ENCODE assay signal across 15 cellular contexts in the genomic region with DNA sequence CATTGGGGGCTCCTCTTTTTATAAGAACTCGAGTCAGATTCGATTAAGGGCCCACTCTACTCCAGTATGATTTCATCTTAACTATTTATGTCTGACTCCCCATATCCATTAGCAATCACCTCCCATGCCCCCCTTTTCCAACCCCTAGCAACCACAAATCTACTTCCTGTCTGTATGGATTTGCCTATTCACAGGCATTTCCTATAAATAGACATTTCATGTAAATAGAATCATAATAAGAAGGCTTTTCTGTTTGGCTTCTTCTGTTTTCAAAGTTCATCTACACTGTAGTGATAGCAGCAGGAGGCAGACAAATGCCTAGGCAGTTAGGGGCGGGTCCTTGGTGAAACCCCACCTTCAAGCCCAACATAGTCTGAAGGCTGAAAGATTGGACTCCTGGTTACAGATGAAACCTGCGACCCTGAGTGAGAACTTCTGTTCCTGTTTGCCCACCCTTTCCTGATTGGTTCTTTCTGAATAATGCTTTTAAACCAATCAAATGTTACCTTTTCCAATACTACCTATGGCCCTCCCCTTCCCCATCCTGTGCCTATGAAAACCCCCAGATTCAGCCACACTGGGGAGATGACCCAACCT.
A peak's percentile ranks its signal among the peaks of the same experiment; 100 is the strongest.
DNase-seq lines count a peak whose midpoint lies in the region; ATAC-seq, FAIRE-seq and TF ChIP-seq lines count a peak whose summit lies in the region.
"Had no signal": no experiment of that assay in that cellular context is flagged by ENCODE, and none has a peak within 500 bp of the region (broad histone marks: within the 10 kb centered on the region; RNA-seq: fewer than 3 reads in every experiment).

No MANE protein-coding gene starts in this region.

- H3K4me1 Mint-ChIP-seq in activated CD8-positive, alpha-beta T cell treated with anti-CD3 and anti-CD28 coated beads, Interleukin-2, amount 10 ng/mL, durations not matched to agents 7 days and 5 days (ENCODE audit: low read depth) = peaks cover 8% of the 10 kb centered on the region
- peaks cover 8% of the 10 kb centered on the region for H3K4me1 Mint-ChIP-seq in activated CD8-positive, alpha-beta T cell treated with anti-CD3 and anti-CD28 coated beads for 36 hours (ENCODE audit: low read depth)
- H3K4me1 Mint-ChIP-seq in astrocyte (ENCODE audit: low read depth, unreplicated experiment) = no peaks in the 10 kb centered on the region
- peaks cover 2% of the 10 kb centered on the region; the same call in 2 of the 3 replicates for H3K4me1 Mint-ChIP-seq in GM23338

- H3F3A ChIP-seq in GM23338 (replicated peaks; ENCODE audit: low read depth) = no peaks in the 10 kb centered on the region

- ATAC-seq in activated CD8-positive, alpha-beta T cell treated with anti-CD3 and anti-CD28 coated beads, Interleukin-2, amount 10 ng/mL, durations not matched to agents 7 days and 5 days = no peak
- ATAC-seq in activated CD8-positive, alpha-beta T cell treated with anti-CD3 and anti-CD28 coated beads for 36 hours = no peak
- no peak for ATAC-seq in GM23338

- H3K79me2 ChIP-seq in astrocyte (ENCODE audit: insufficient read depth, low read length) = no peaks in the 10 kb centered on the region
- no peaks in the 10 kb centered on the region for H3K79me2 ChIP-seq in osteoblast (ENCODE audit: insufficient read depth, low read length)
- no peaks in the 10 kb centered on the region for H3K79me2 ChIP-seq in GM23338 (replicated peaks; ENCODE audit: insufficient read depth)

- H3K4me3 Mint-ChIP-seq in activated CD8-positive, alpha-beta T cell treated with anti-CD3 and anti-CD28 coated beads, Interleukin-2, amount 10 ng/mL, durations not matched to agents 7 days and 5 days = no peak overlapping the region
- no peak overlapping the region for H3K4me3 Mint-ChIP-seq in activated CD8-positive, alpha-beta T cell treated with anti-CD3 and anti-CD28 coated beads for 36 hours
- H3K4me3 Mint-ChIP-seq in astrocyte (ENCODE audit: unreplicated experiment) (no peak overlapping the region), GM23338 (no peak overlapping the region)
- H3K4me3 Mint-ChIP-seq: CD4-positive, CD25-positive, alpha-beta regulatory T cell had no signal

- no peak for FAIRE-seq in astrocyte (lab: Jason Lieb, UNC)
- FAIRE-seq: A204.1, H54 had no signal

- no peak overlapping the region for H3K9ac ChIP-seq in astrocyte (ENCODE audit: low read length)

- TF ChIP-seq POLR2A in adrenal gland (IDR thresholded peaks at IDR 0.05) = no peak

- H3K9me2 ChIP-seq in GM23338 (ENCODE audit: insufficient read depth) = no peaks in the 10 kb centered on the region

- peaks cover 6% of the 10 kb centered on the region for H3K9me3 ChIP-seq in astrocyte (ENCODE audit: insufficient read depth, low read depth, low read length)
- H3K9me3 ChIP-seq in osteoblast (ENCODE audit: low read depth, low read length) = no peaks in the 10 kb centered on the region
- H3K9me3 ChIP-seq in adrenal gland (replicated peaks in 1 of 3) = no peaks in the 10 kb centered on the region

- H3K4me2 ChIP-seq in astrocyte (ENCODE audit: low read length) (no peak overlapping the region), osteoblast (ENCODE audit: insufficient read depth, low read length) (no peak overlapping the region), GM23338 (no peak overlapping the region)
- H3K4me2 ChIP-seq: PC-9 had no signal

- H3K9me3 Mint-ChIP-seq in activated CD8-positive, alpha-beta T cell treated with anti-CD3 and anti-CD28 coated beads, Interleukin-2, amount 10 ng/mL, durations not matched to agents 7 days and 5 days (ENCODE audit: insufficient read depth) = peaks cover 4% of the 10 kb centered on the region
- peaks cover 2% of the 10 kb centered on the region for H3K9me3 Mint-ChIP-seq in activated CD8-positive, alpha-beta T cell treated with anti-CD3 and anti-CD28 coated beads for 36 hours
- H3K9me3 Mint-ChIP-seq in astrocyte (ENCODE audit: unreplicated experiment) (peaks cover 10% of the 10 kb centered on the region), GM23338 (peaks cover 62% of the 10 kb centered on the region)

- no peaks in the 10 kb centered on the region for H3K27me3 Mint-ChIP-seq in activated CD8-positive, alpha-beta T cell treated with anti-CD3 and anti-CD28 coated beads, Interleukin-2, amount 10 ng/mL, durations not matched to agents 7 days and 5 days (ENCODE audit: low read depth)
- no peaks in the 10 kb centered on the region for H3K27me3 Mint-ChIP-seq in activated CD8-positive, alpha-beta T cell treated with anti-CD3 and anti-CD28 coated beads for 36 hours
- no peaks in the 10 kb centered on the region for H3K27me3 Mint-ChIP-seq in astrocyte (ENCODE audit: low read depth, unreplicated experiment)
- peaks cover 4% of the 10 kb centered on the region for H3K27me3 Mint-ChIP-seq in GM23338 (ENCODE audit: insufficient read depth, low read depth, poor library complexity)
- H3K27me3 Mint-ChIP-seq: CD4-positive, CD25-positive, alpha-beta regulatory T cell had no signal

- H4K20me1 ChIP-seq in astrocyte (ENCODE audit: insufficient read depth, low read length) (no peaks in the 10 kb centered on the region), osteoblast (ENCODE audit: insufficient read depth, low read length) (no peaks in the 10 kb centered on the region), GM23338 (replicated peaks; ENCODE audit: insufficient read depth) (no peaks in the 10 kb centered on the region)

- no peak for DNase-seq in activated CD8-positive, alpha-beta T cell treated with anti-CD3 and anti-CD28 coated beads, Interleukin-2, amount 10 ng/mL, durations not matched to agents 7 days and 5 days
- no peak for DNase-seq in activated CD8-positive, alpha-beta T cell treated with anti-CD3 and anti-CD28 coated beads for 36 hours
- DNase-seq in astrocyte (ENCODE audit: low read depth) (peak; percentile 23), fibroblast of the aortic adventitia (ENCODE audit: low read depth) (peak; percentile 21), osteoblast (ENCODE audit: insufficient read length, low spot score, missing footprints) (no peak), GM23338 (ENCODE audit: low spot score) (no peak), COLO829 (ENCODE audit: low spot score) (no peak), adrenal gland (no peak)
- DNase-seq: DMS79, GF-D8, NCI-H2081, PC-9 had no signal

- H3K27ac ChIP-seq in astrocyte (ENCODE audit: low read depth, low read length) (no peak overlapping the region), osteoblast (ENCODE audit: low read depth, low read length) (no peak overlapping the region), GM23338 (ENCODE audit: low read depth) (no peak overlapping the region), adrenal gland (no peak overlapping the region)
- H3K27ac ChIP-seq: PC-9 had no signal

- H3K27me3 ChIP-seq in astrocyte (ENCODE audit: insufficient read depth, low read length) = no peaks in the 10 kb centered on the region
- no peaks in the 10 kb centered on the region for H3K27me3 ChIP-seq in osteoblast (ENCODE audit: insufficient read depth, low read length)
- no peaks in the 10 kb centered on the region for H3K27me3 ChIP-seq in GM23338 (ENCODE audit: insufficient read depth)
- H3K27me3 ChIP-seq in adrenal gland = no peaks in the 10 kb centered on the region

- no peaks in the 10 kb centered on the region for H3K36me3 Mint-ChIP-seq in activated CD8-positive, alpha-beta T cell treated with anti-CD3 and anti-CD28 coated beads, Interleukin-2, amount 10 ng/mL, durations not matched to agents 7 days and 5 days (ENCODE audit: low read depth)
- H3K36me3 Mint-ChIP-seq in activated CD8-positive, alpha-beta T cell treated with anti-CD3 and anti-CD28 coated beads for 36 hours (ENCODE audit: low read depth) = peaks cover 1% of the 10 kb centered on the region
- H3K36me3 Mint-ChIP-seq in astrocyte (ENCODE audit: low read depth, unreplicated experiment) (no peaks in the 10 kb centered on the region), GM23338 (ENCODE audit: low read depth) (peaks cover 45% of the 10 kb centered on the region)
- H3K36me3 Mint-ChIP-seq: CD4-positive, CD25-positive, alpha-beta regulatory T cell had no signal

- H3K4me1 ChIP-seq in astrocyte (ENCODE audit: insufficient read depth, low read length) = peaks cover under 1% of the 10 kb centered on the region
- peaks cover 13% of the 10 kb centered on the region for H3K4me1 ChIP-seq in osteoblast (ENCODE audit: insufficient read depth, low read length)
- no peaks in the 10 kb centered on the region for H3K4me1 ChIP-seq in GM23338 (ENCODE audit: insufficient read depth)
- H3K4me1 ChIP-seq in adrenal gland (replicated peaks in 1 of 2) = peaks cover 0 to 4% of the 10 kb centered on the region in 2 donors

- no peak overlapping the region for H2AFZ ChIP-seq in astrocyte (ENCODE audit: low read depth, low read length)
- peak overlapping the region; percentile 80 for H2AFZ ChIP-seq in osteoblast (ENCODE audit: low read length)
- no peak overlapping the region for H2AFZ ChIP-seq in GM23338
- H2AFZ ChIP-seq: PC-9 had no signal

- H3K4me3 ChIP-seq in astrocyte (ENCODE audit: insufficient read depth, low read depth, low read length) (no peak overlapping the region), fibroblast of the aortic adventitia (ENCODE audit: low read depth, low read length) (no peak overlapping the region), osteoblast (ENCODE audit: insufficient read depth, low read length) (no peak overlapping the region), GM23338 (no peak overlapping the region), adrenal gland (no peak overlapping the region)
- H3K4me3 ChIP-seq: PC-9 had no signal

- intact Hi-C loops in activated CD8-positive, alpha-beta T cell treated with anti-CD3 and anti-CD28 coated beads for 36 hours (cut with micrococcal nuclease) = no loop called here
- intact Hi-C loops in adrenal gland (cut with DNase I) = no loop called here

- POLR2A ChIA-PET in activated CD8-positive, alpha-beta T cell treated with anti-CD3 and anti-CD28 coated beads, Interleukin-2, amount 10 ng/mL, durations not matched to agents 7 days and 5 days (lab: Charles Lee) = no interaction called here
- POLR2A ChIA-PET in activated CD8-positive, alpha-beta T cell treated with anti-CD3 and anti-CD28 coated beads for 36 hours (lab: Charles Lee) = no interaction called here

- no peak for TF ChIP-seq CTCF in activated CD8-positive, alpha-beta T cell treated with anti-CD3 and anti-CD28 coated beads for 36 hours (IDR thresholded peaks at IDR 0.05)
- TF ChIP-seq CTCF in astrocyte (IDR thresholded peaks at IDR 0.05; ENCODE audit: insufficient read depth, low read depth, low read length) = no peak
- no peak for TF ChIP-seq CTCF in fibroblast of the aortic adventitia (IDR thresholded peaks at IDR 0.05; ENCODE audit: insufficient read depth, low read length)
- no peak for TF ChIP-seq CTCF in osteoblast (IDR thresholded peaks at IDR 0.05; ENCODE audit: extremely low read depth, low read depth, low read length)
- no peak for TF ChIP-seq CTCF in GM23338 (conservative IDR thresholded peaks at IDR 0.05; ENCODE audit: low read depth in 2 of 2)
- no peak for TF ChIP-seq CTCF in adrenal gland (IDR thresholded peaks at IDR 0.05)

- 80 to 91% (median 84%) methylated on average over 4 of the region's 4 CpGs for WGBS in adrenal gland, 4 donors

- H3K36me3 ChIP-seq in astrocyte (ENCODE audit: insufficient read depth, low read length) (no peaks in the 10 kb centered on the region), osteoblast (ENCODE audit: insufficient read depth, low read length) (no peaks in the 10 kb centered on the region), GM23338 (ENCODE audit: insufficient read depth) (peaks cover 17% of the 10 kb centered on the region; the same call in 1 of the 2 replicates), adrenal gland (replicated peaks in 1 of 2) (no peaks in the 10 kb centered on the region)

- H3K27ac Mint-ChIP-seq in activated CD8-positive, alpha-beta T cell treated with anti-CD3 and anti-CD28 coated beads, Interleukin-2, amount 10 ng/mL, durations not matched to agents 7 days and 5 days = peak overlapping the region; percentile 14
- H3K27ac Mint-ChIP-seq in activated CD8-positive, alpha-beta T cell treated with anti-CD3 and anti-CD28 coated beads for 36 hours = no peak overlapping the region
- H3K27ac Mint-ChIP-seq in astrocyte (ENCODE audit: unreplicated experiment) (no peak overlapping the region), GM23338 (no peak overlapping the region)

- CTCF ChIA-PET in activated CD8-positive, alpha-beta T cell treated with anti-CD3 and anti-CD28 coated beads, Interleukin-2, amount 10 ng/mL, durations not matched to agents 7 days and 5 days (lab: Charles Lee) = no interaction called here
- CTCF ChIA-PET in activated CD8-positive, alpha-beta T cell treated with anti-CD3 and anti-CD28 coated beads for 36 hours (lab: Charles Lee) = interaction anchor here (1.4 to 2.8 kb wide), 2 partner anchors 12 to 28 kb away, joined by 4 to 9 read pairs; no protein-coding TSS in a partner anchor

Comparison
In these comparisons a context has a peak if more than half of its experiments do, and no peak if none do; other contexts are left out.
1. DNase-seq: peak in astrocyte (single experiment) and fibroblast of the aortic adventitia (single experiment); none in activated CD8-positive, alpha-beta T cell treated with anti-CD3 and anti-CD28 coated beads, Interleukin-2, amount 10 ng/mL, durations not matched to agents 7 days and 5 days (single experiment), activated CD8-positive, alpha-beta T cell treated with anti-CD3 and anti-CD28 coated beads for 36 hours (single experiment), osteoblast (single experiment), GM23338 (single experiment), COLO829 (single experiment) and adrenal gland (0 of 7).